ENCODE assay signal across 16 cellular contexts in the genomic region with DNA sequence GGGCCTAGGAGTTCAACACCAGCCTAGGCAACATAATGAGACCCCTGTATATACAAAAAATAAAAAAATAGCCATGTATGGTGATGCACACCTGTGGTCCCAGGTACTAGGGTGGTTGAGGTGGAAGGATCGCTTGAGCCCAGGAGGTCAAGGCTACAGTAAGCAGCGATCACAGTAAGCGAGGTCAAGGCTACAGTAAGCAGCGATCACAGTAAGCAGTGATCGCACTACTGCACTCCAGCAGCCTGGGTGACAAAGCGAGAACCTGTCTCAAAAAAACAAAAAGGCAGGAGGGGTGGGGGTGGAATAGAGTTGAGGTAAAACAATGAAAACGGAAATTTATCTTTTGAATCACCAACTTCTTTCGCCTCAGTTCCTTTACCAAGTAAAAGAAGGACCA. TPM values are rescaled to one million over a fixed set of nuclear protein-coding genes. Genes with fewer than 3 reads are reported as not detected.
A peak's percentile ranks its signal among the peaks of the same experiment; 100 is the strongest.
DNase-seq lines count a peak whose midpoint lies in the region; FAIRE-seq and TF ChIP-seq lines count a peak whose summit lies in the region.
"Had no signal": no experiment of that assay in that cellular context is flagged by ENCODE, and none has a peak within 500 bp of the region (broad histone marks: within the 10 kb centered on the region; RNA-seq: fewer than 3 reads in every experiment).

No MANE protein-coding gene starts in this region.

- H3K36me3 Mint-ChIP-seq in endodermal cell (ENCODE audit: low read depth) (peaks cover 16% of the 10 kb centered on the region), nephron progenitor cell (ENCODE audit: low read depth) (peaks cover 68% of the 10 kb centered on the region)

- H3K9me3 Mint-ChIP-seq in endodermal cell (no peaks in the 10 kb centered on the region), nephron progenitor cell (peaks cover 16% of the 10 kb centered on the region)

- 97 to 100% methylated on average over 6 to 8 of the region's 8 CpGs for WGBS in endodermal cell (ENCODE audit: insufficient coverage in 1 of 2, insufficient read length in 1 of 2), 2 experiments
- 95 to 99% (median 97%) methylated on average over 8 of the region's 8 CpGs for WGBS in small intestine, 3 donors

- peak overlapping the region in 2 of 11 experiments; percentile 18 to 46; a peak in 2 of 22 replicates for H3K4me2 ChIP-seq in BLaER1 treated with 17β-estradiol and CSF1 and Interleukin-3, amounts not matched to agents 10 nM and 100 nM
- H3K4me2 ChIP-seq: BLaER1 had no signal

- TF ChIP-seq CTCF in HL-60 (IDR thresholded peaks at IDR 0.05; ENCODE audit: insufficient read depth, low read length) (no peak), endodermal cell (conservative IDR thresholded peaks at IDR 0.05) (no peak), nephron progenitor cell (IDR thresholded peaks at IDR 0.05) (no peak)

- no peak for DNase-seq in HL-60 (ENCODE audit: low read depth in 1 of 2, low spot score in 1 of 2)
- no peak for DNase-seq in endodermal cell
- DNase-seq in nephron progenitor cell: no peak
- no peak for DNase-seq in NCI-H1694 (lab: John Stamatoyannopoulos, UW)
- DNase-seq in small intestine: no peak
- DNase-seq in H54 (ENCODE audit: insufficient read length, low spot score): no peak
- no peak for DNase-seq in MG63
- DNase-seq: CD8-positive, alpha-beta memory T cell; DND-41; NCI-H1417; NCI-H187 treated with DMSO at 0.1 percent for 48 hours; NCI-H2227 treated with DMSO at 0.1 percent for 48 hours; NCI-H524; RPMI8226 had no signal

- no peaks in the 10 kb centered on the region for H3K27me3 ChIP-seq in BLaER1 treated with 17β-estradiol and CSF1 and Interleukin-3, amounts not matched to agents 10 nM and 100 nM
- no peaks in the 10 kb centered on the region for H3K27me3 ChIP-seq in HL-60 (ENCODE audit: insufficient read depth, poor library complexity, severe bottlenecking)
- no peaks in the 10 kb centered on the region for H3K27me3 ChIP-seq in endodermal cell (ENCODE audit: control insufficient read depth, insufficient read depth, low read length, poor library complexity, severe bottlenecking)
- H3K27me3 ChIP-seq in small intestine (ENCODE audit: control insufficient read depth in 2 of 2, insufficient read depth in 2 of 2, low read length in 2 of 2): no peaks in the 10 kb centered on the region
- H3K27me3 ChIP-seq in MG63: no peaks in the 10 kb centered on the region
- H3K27me3 ChIP-seq: BLaER1 had no signal

- H3K27ac Mint-ChIP-seq in endodermal cell (peak overlapping the region; percentile 52), nephron progenitor cell (peak overlapping the region; percentile 84)
- H3K27ac Mint-ChIP-seq: CD8-positive, alpha-beta memory T cell had no signal

- H3K4me3 Mint-ChIP-seq in endodermal cell: no peak overlapping the region
- no peak overlapping the region for H3K4me3 Mint-ChIP-seq in nephron progenitor cell
- H3K4me3 Mint-ChIP-seq: CD8-positive, alpha-beta memory T cell had no signal

- no peaks in the 10 kb centered on the region for H3K9me3 ChIP-seq in BLaER1 treated with 17β-estradiol and CSF1 and Interleukin-3, amounts not matched to agents 10 nM and 100 nM (replicated peaks in 1 of 11)
- H3K9me3 ChIP-seq in endodermal cell (ENCODE audit: control insufficient read depth, low read length): peaks cover 5% of the 10 kb centered on the region
- no peaks in the 10 kb centered on the region for H3K9me3 ChIP-seq in small intestine (ENCODE audit: control insufficient read depth, low read depth)
- no peaks in the 10 kb centered on the region for H3K9me3 ChIP-seq in MG63
- H3K9me3 ChIP-seq: BLaER1 had no signal

- H3K9ac ChIP-seq in BLaER1 treated with 17β-estradiol and CSF1 and Interleukin-3, amounts not matched to agents 10 nM and 100 nM: no peak overlapping the region; a peak in 2 of 22 replicates
- H3K9ac ChIP-seq in endodermal cell (ENCODE audit: extremely low read depth, low read length, poor library complexity, severe bottlenecking): no peak overlapping the region
- H3K9ac ChIP-seq: BLaER1 had no signal

- H3K27me3 Mint-ChIP-seq in endodermal cell (ENCODE audit: insufficient read depth) (no peaks in the 10 kb centered on the region), nephron progenitor cell (ENCODE audit: low read depth, poor library complexity) (no peaks in the 10 kb centered on the region)
- H3K27me3 Mint-ChIP-seq: CD8-positive, alpha-beta memory T cell had no signal

- H3K4me3 ChIP-seq in BLaER1 treated with 17β-estradiol and CSF1 and Interleukin-3, amounts not matched to agents 10 nM and 100 nM: no peak overlapping the region
- no peak overlapping the region for H3K4me3 ChIP-seq in HL-60 (replicated peaks; ENCODE audit: insufficient read depth, low read length)
- H3K4me3 ChIP-seq in endodermal cell (ENCODE audit: low read length): no peak overlapping the region
- H3K4me3 ChIP-seq in small intestine (ENCODE audit: low read depth in 1 of 2, low read length in 2 of 2): no peak overlapping the region
- H3K4me3 ChIP-seq in MG63: no peak overlapping the region
- H3K4me3 ChIP-seq: BLaER1 had no signal

- H4K20me1 ChIP-seq in BLaER1 treated with 17β-estradiol and CSF1 and Interleukin-3, amounts not matched to agents 10 nM and 100 nM: no peaks in the 10 kb centered on the region; a peak in 1 of 22 replicates
- H4K20me1 ChIP-seq: BLaER1 had no signal

- peaks cover 19 to 82% (median 44%) of the 10 kb centered on the region in 11 experiments for H3K36me3 ChIP-seq in BLaER1 treated with 17β-estradiol and CSF1 and Interleukin-3, amounts not matched to agents 10 nM and 100 nM
- H3K36me3 ChIP-seq in endodermal cell (ENCODE audit: control insufficient read depth, insufficient read depth, low read length): peaks cover 17% of the 10 kb centered on the region
- H3K36me3 ChIP-seq in small intestine (ENCODE audit: control insufficient read depth in 2 of 2, insufficient read depth in 2 of 2, low read length in 2 of 2): peaks cover 0 to 8% of the 10 kb centered on the region in 2 donors
- H3K36me3 ChIP-seq in MG63: no peaks in the 10 kb centered on the region

- FAIRE-seq in small intestine (lab: Jason Lieb, UNC) (no peak), H54 (lab: Jason Lieb, UNC) (no peak)

- peaks cover 0 to 15% (median 11%) of the 10 kb centered on the region in 10 experiments; a peak in 10 of 20 replicates for H3K4me1 ChIP-seq in BLaER1 treated with 17β-estradiol and CSF1 and Interleukin-3, amounts not matched to agents 10 nM and 100 nM
- H3K4me1 ChIP-seq in endodermal cell (ENCODE audit: control insufficient read depth, insufficient read depth, low read length) (no peaks in the 10 kb centered on the region), small intestine (ENCODE audit: control insufficient read depth in 2 of 2, insufficient read depth in 1 of 2, low read depth in 1 of 2, low read length in 1 of 2) (peaks cover 0 to 2% of the 10 kb centered on the region in 2 donors)
- H3K4me1 ChIP-seq: BLaER1 had no signal

- no peak for TF ChIP-seq POLR2A in H54 (IDR thresholded peaks at IDR 0.05; ENCODE audit: low read depth, low read length)

- H3K4me1 Mint-ChIP-seq in endodermal cell (no peaks in the 10 kb centered on the region), nephron progenitor cell (no peaks in the 10 kb centered on the region)

- peak overlapping the region in 8 of 11 experiments; percentile 33 to 77 (median 58); a peak in 16 of 22 replicates for H3K27ac ChIP-seq in BLaER1 treated with 17β-estradiol and CSF1 and Interleukin-3, amounts not matched to agents 10 nM and 100 nM
- H3K27ac ChIP-seq in HL-60 (replicated peaks) (peak overlapping the region; percentile 67; the same call in 1 of the 2 replicates), endodermal cell (ENCODE audit: low read depth, low read length) (no peak overlapping the region), small intestine (ENCODE audit: low read depth in 1 of 2, low read length in 1 of 2) (no peak overlapping the region)
- H3K27ac ChIP-seq: BLaER1 had no signal

RNA-seq across cellular contexts. Expression of a gene that starts 29.4 kb away (rescaled TPM):
- total RNA-seq in endodermal cell: 10 to 100 TPM; 48.3 to 52.9 TPM
- 30.0 TPM for polyA plus RNA-seq in endodermal cell (2013, experiment 1 of 2)
- 28.4 TPM for polyA plus RNA-seq in endodermal cell (2013, experiment 2 of 2)
- polyA plus RNA-seq in small intestine: 10 to 100 TPM in 1 of 3 donors, 1 to 10 TPM in 2; 5.1 to 10.1 (median 8.5) TPM
- 9.2 and 12.1 TPM in 2 replicates for total RNA-seq in MG63 (2014; rRNA removed; shearing (Covaris generic); ENCODE audit: low replicate concordance)

RNA-seq across cellular contexts. Expression of a gene that starts 29.7 kb away (rescaled TPM):
- 10 to 100 TPM; 46.0 to 58.9 TPM for total RNA-seq in endodermal cell
- polyA plus RNA-seq in endodermal cell (2013, experiment 1 of 2): 44.3 TPM
- polyA plus RNA-seq in endodermal cell (2013, experiment 2 of 2): 46.6 TPM
- 10 to 100 TPM; 34.4 to 38.9 (median 35.9) TPM for polyA plus RNA-seq in small intestine
- total RNA-seq in MG63 (2014; rRNA removed; shearing (Covaris generic); ENCODE audit: low replicate concordance): 31.8 and 51.5 TPM in 2 replicates

Comparison
In these comparisons a context has a peak if more than half of its experiments do, and no peak if none do; other contexts are left out.
1. H3K27ac ChIP-seq: peak in BLaER1 treated with 17β-estradiol and CSF1 and Interleukin-3, amounts not matched to agents 10 nM and 100 nM (8 of 11) and HL-60 (single experiment); none in endodermal cell (single experiment) and small intestine (0 of 2).